Comparison of ENCODE assay signal across 24 cellular contexts in the genomic region with DNA sequence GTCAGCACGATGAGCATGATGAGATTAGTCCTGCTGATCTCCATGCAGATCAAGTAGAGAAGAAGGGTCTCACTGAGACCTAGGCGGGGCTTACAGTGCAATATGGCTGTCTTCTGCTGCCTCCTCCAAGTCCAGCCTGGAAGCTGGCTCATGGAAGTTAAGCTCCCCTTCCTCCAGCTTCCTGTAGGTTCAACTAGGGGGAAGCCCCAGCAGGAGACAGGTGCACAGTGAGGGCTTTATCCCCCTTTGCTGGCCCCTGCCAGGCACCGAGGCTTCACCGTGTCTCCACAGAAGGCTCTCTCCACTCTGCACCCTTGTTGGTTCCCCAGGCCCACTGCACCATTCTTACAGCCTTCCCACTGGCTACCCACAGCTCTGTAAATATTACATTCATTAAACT.
"Had no signal": no experiment of that assay in that cellular context is flagged by ENCODE, and none has a peak within 500 bp of the region (broad histone marks: within the 10 kb centered on the region; RNA-seq: fewer than 3 reads in every experiment).

No MANE protein-coding gene starts in this region.

- H3K27ac Mint-ChIP-seq: activated CD8-positive, alpha-beta T cell treated with anti-CD3 and anti-CD28 coated beads, Interleukin-2, amount 10 ng/mL, durations not matched to agents 7 days and 5 days; activated naive CD4-positive, alpha-beta T cell treated with anti-CD3 and anti-CD28 coated beads, Interleukin-2, amount 50 U/mL, for 24 hours; activated T-helper 1 cell treated with anti-CD3 and anti-CD28 coated beads, Interleukin-12 subunit alpha, Interleukin-12 subunit beta, Interleukin-2, Interleukin-4 antibody, amounts not matched to agents 30 ng/mL and 10 ng/mL and 1 ng/mL, durations not matched to agents 14 hours and 24 hours and 36 hours; dendritic cell treated with granulocyte-macrophage colony-stimulating factor and Interleukin-4, amounts not matched to agents 40 ng/mL and 50 ng/mL, for 4 days; immature natural killer cell; mesothelial cell of epicardium; naive thymus-derived CD8-positive, alpha-beta T cell; progenitor cell of endocrine pancreas; T-helper 2 cell treated with Interferon-gamma antibody and Interleukin-4, amounts not matched to agents 5 μg/mL and 100 μg/mL, for 36 hours had no signal

- H3K27ac ChIP-seq: body of pancreas, foreskin keratinocyte, left lung, spleen, upper lobe of left lung had no signal

- DNase-seq: activated CD4-positive, alpha-beta T cell treated with anti-CD3 and anti-CD28 coated beads for 1 hour; activated CD4-positive, alpha-beta T cell treated with anti-CD3 and anti-CD28 coated beads, Interleukin-2, amount 50 U/mL, for 1 hour; activated CD8-positive, alpha-beta T cell treated with anti-CD3 and anti-CD28 coated beads, Interleukin-2, amount 10 ng/mL, durations not matched to agents 7 days and 5 days; activated gamma-delta T cell; anterior cingulate cortex; body of pancreas; caudate nucleus; effector CD4-positive, alpha-beta T cell; erythroblast; foreskin keratinocyte; immature natural killer cell; kidney glomerular epithelial cell; left lung; naive thymus-derived CD8-positive, alpha-beta T cell; spleen; stimulated activated CD4-positive, alpha-beta T cell treated with anti-CD3 and anti-CD28 coated beads, Interleukin-4, amount 100 ng/mL, for 1 hour; stimulated activated naive CD4-positive, alpha-beta T cell; upper lobe of left lung had no signal

- H3K27me3 ChIP-seq: body of pancreas, upper lobe of left lung had no signal

- H3K9me3 ChIP-seq: body of pancreas, left lung, spleen, upper lobe of left lung had no signal

- H3K4me1 Mint-ChIP-seq: activated naive CD4-positive, alpha-beta T cell treated with anti-CD3 and anti-CD28 coated beads, Interleukin-2, amount 50 U/mL, for 24 hours; immature natural killer cell; naive thymus-derived CD8-positive, alpha-beta T cell had no signal

- H3K9me3 Mint-ChIP-seq: activated naive CD4-positive, alpha-beta T cell treated with anti-CD3 and anti-CD28 coated beads, Interleukin-2, amount 50 U/mL, for 24 hours; activated T-helper 1 cell treated with anti-CD3 and anti-CD28 coated beads, Interleukin-12 subunit alpha, Interleukin-12 subunit beta, Interleukin-2, Interleukin-4 antibody, amounts not matched to agents 30 ng/mL and 10 ng/mL and 1 ng/mL, durations not matched to agents 14 hours and 24 hours and 36 hours; dendritic cell treated with granulocyte-macrophage colony-stimulating factor and Interleukin-4, amounts not matched to agents 40 ng/mL and 50 ng/mL, for 4 days; immature natural killer cell; naive thymus-derived CD8-positive, alpha-beta T cell; T-helper 2 cell treated with Interferon-gamma antibody and Interleukin-4, amounts not matched to agents 5 μg/mL and 100 μg/mL, for 36 hours had no signal

- H3K36me3 Mint-ChIP-seq: activated naive CD4-positive, alpha-beta T cell treated with anti-CD3 and anti-CD28 coated beads, Interleukin-2, amount 50 U/mL, for 24 hours; immature natural killer cell; mesothelial cell of epicardium; naive thymus-derived CD8-positive, alpha-beta T cell had no signal

- H3K4me3 Mint-ChIP-seq: activated CD8-positive, alpha-beta T cell treated with anti-CD3 and anti-CD28 coated beads, Interleukin-2, amount 10 ng/mL, durations not matched to agents 7 days and 5 days; activated naive CD4-positive, alpha-beta T cell treated with anti-CD3 and anti-CD28 coated beads, Interleukin-2, amount 50 U/mL, for 24 hours; activated T-helper 1 cell treated with anti-CD3 and anti-CD28 coated beads, Interleukin-12 subunit alpha, Interleukin-12 subunit beta, Interleukin-2, Interleukin-4 antibody, amounts not matched to agents 30 ng/mL and 10 ng/mL and 1 ng/mL, durations not matched to agents 14 hours and 24 hours and 36 hours; dendritic cell treated with granulocyte-macrophage colony-stimulating factor and Interleukin-4, amounts not matched to agents 40 ng/mL and 50 ng/mL, for 4 days; immature natural killer cell; mesothelial cell of epicardium; naive thymus-derived CD8-positive, alpha-beta T cell; T-helper 2 cell treated with Interferon-gamma antibody and Interleukin-4, amounts not matched to agents 5 μg/mL and 100 μg/mL, for 36 hours had no signal

- ATAC-seq: activated CD8-positive, alpha-beta T cell treated with anti-CD3 and anti-CD28 coated beads, Interleukin-2, amount 10 ng/mL, durations not matched to agents 7 days and 5 days; body of pancreas; foreskin keratinocyte; left lung; naive thymus-derived CD8-positive, alpha-beta T cell had no signal
